ENCODE assay signal across 1 cellular context in the genomic region with DNA sequence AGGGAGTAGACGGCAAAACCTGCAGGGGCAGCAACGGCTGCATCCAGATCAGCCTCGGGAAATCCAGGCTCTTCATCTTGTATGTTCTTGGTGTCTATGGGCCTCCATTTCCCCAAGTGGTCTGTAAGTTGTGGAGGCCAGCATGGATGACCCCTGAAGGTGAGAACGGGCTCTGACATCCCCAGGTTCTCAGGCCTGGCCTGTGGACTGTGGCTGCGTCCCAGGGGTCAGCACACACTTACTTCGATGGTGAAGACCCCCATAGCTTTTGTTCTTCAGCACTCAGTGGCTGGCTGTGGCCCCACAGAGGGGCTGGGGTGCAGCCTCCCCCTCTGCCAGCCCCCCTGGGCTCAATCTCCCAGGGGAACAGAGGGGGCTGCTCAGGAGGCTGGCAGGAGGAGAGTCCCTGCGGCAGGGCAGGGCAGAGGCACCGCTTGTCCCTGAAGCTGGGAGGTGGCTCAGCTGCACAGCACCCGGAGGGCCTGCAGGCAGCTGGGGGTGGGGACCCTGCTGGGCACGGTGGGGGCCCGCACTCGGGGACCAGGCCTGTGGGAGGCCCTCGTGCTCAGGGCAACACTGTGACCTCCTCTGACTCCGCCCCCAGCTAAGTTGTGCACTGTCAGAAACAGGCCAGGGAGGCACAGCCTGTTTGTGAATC.
A peak's percentile ranks its signal among the peaks of the same experiment; 100 is the strongest.
TF ChIP-seq lines count a peak whose summit lies in the region.

No MANE protein-coding gene starts in this region.

TF ChIP-seq in HepG2, 621 proteins besides CTCF, POLR2A, EP300 and RAD21 (continued from another document):
- TF ChIP-seq FUBP1 (CRISPR knock-in tag; IDR thresholded peaks at IDR 0.05; ENCODE audit: borderline replicate concordance) (no peak), GRHL1 (CRISPR knock-in tag; conservative IDR thresholded peaks at IDR 0.05) (no peak), PHF21A (CRISPR knock-in tag; IDR thresholded peaks at IDR 0.05) (no peak), MAF1 (CRISPR knock-in tag; IDR thresholded peaks at IDR 0.05; ENCODE audit: borderline replicate concordance) (no peak), RNF2 (conservative IDR thresholded peaks at IDR 0.05; ENCODE audit: low read depth) (no peak), SMYD3 (CRISPR knock-in tag; IDR thresholded peaks at IDR 0.05) (no peak), ZNF777 (CRISPR knock-in tag; IDR thresholded peaks at IDR 0.05) (no peak), PAWR (CRISPR knock-in tag; IDR thresholded peaks at IDR 0.05; ENCODE audit: borderline replicate concordance) (no peak), AGO1 (IDR thresholded peaks at IDR 0.05; ENCODE audit: low read depth, low read length, poor library complexity, severe bottlenecking) (peak; percentile 31), ZNF775 (CRISPR knock-in tag; IDR thresholded peaks at IDR 0.05; ENCODE audit: borderline replicate concordance) (no peak), ZNF776 (CRISPR knock-in tag; IDR thresholded peaks at IDR 0.05) (no peak), ZNF414 (CRISPR knock-in tag; IDR thresholded peaks at IDR 0.05) (no peak), ZKSCAN8 (CRISPR knock-in tag; IDR thresholded peaks at IDR 0.05; ENCODE audit: borderline replicate concordance) (no peak), ATF7-NPFF (CRISPR knock-in tag; IDR thresholded peaks at IDR 0.05; ENCODE audit: low read depth) (no peak), ZNF468 (CRISPR knock-in tag; IDR thresholded peaks at IDR 0.05) (no peak), ETV5 (CRISPR knock-in tag; IDR thresholded peaks at IDR 0.05; ENCODE audit: borderline replicate concordance) (no peak), GATAD2A (CRISPR knock-in tag; IDR thresholded peaks at IDR 0.05) (0 out of 2 replicates have a peak, but pooled peaks have one; percentile 23), HMGXB3 (CRISPR knock-in tag; IDR thresholded peaks at IDR 0.05; ENCODE audit: borderline replicate concordance) (no peak), ZNF549 (CRISPR knock-in tag; IDR thresholded peaks at IDR 0.05) (no peak), SRY (CRISPR knock-in tag; IDR thresholded peaks at IDR 0.05) (no peak), KDM5B (CRISPR knock-in tag; IDR thresholded peaks at IDR 0.05; ENCODE audit: borderline replicate concordance) (peak; percentile 23; the same call in 1 of the 2 replicates), EZH2 (conservative IDR thresholded peaks at IDR 0.05; ENCODE audit: low read depth, low read length) (no peak)
- TF ChIP-seq, protein P1, sequence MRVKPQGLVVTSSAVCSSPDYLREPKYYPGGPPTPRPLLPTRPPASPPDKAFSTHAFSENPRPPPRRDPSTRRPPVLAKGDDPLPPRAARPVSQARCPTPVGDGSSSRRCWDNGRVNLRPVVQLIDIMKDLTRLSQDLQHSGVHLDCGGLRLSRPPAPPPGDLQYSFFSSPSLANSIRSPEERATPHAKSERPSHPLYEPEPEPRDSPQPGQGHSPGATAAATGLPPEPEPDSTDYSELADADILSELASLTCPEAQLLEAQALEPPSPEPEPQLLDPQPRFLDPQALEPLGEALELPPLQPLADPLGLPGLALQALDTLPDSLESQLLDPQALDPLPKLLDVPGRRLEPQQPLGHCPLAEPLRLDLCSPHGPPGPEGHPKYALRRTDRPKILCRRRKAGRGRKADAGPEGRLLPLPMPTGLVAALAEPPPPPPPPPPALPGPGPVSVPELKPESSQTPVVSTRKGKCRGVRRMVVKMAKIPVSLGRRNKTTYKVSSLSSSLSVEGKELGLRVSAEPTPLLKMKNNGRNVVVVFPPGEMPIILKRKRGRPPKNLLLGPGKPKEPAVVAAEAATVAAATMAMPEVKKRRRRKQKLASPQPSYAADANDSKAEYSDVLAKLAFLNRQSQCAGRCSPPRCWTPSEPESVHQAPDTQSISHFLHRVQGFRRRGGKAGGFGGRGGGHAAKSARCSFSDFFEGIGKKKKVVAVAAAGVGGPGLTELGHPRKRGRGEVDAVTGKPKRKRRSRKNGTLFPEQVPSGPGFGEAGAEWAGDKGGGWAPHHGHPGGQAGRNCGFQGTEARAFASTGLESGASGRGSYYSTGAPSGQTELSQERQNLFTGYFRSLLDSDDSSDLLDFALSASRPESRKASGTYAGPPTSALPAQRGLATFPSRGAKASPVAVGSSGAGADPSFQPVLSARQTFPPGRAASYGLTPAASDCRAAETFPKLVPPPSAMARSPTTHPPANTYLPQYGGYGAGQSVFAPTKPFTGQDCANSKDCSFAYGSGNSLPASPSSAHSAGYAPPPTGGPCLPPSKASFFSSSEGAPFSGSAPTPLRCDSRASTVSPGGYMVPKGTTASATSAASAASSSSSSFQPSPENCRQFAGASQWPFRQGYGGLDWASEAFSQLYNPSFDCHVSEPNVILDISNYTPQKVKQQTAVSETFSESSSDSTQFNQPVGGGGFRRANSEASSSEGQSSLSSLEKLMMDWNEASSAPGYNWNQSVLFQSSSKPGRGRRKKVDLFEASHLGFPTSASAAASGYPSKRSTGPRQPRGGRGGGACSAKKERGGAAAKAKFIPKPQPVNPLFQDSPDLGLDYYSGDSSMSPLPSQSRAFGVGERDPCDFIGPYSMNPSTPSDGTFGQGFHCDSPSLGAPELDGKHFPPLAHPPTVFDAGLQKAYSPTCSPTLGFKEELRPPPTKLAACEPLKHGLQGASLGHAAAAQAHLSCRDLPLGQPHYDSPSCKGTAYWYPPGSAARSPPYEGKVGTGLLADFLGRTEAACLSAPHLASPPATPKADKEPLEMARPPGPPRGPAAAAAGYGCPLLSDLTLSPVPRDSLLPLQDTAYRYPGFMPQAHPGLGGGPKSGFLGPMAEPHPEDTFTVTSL (CRISPR knock-in tag; IDR thresholded peaks at IDR 0.05; ENCODE audit: borderline replicate concordance), result no peak
- TF ChIP-seq, protein P2, sequence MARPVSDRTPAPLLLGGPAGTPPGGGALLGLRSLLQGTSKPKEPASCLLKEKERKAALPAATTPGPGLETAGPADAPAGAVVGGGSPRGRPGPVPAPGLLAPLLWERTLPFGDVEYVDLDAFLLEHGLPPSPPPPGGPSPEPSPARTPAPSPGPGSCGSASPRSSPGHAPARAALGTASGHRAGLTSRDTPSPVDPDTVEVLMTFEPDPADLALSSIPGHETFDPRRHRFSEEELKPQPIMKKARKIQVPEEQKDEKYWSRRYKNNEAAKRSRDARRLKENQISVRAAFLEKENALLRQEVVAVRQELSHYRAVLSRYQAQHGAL (CRISPR knock-in tag; IDR thresholded peaks at IDR 0.05; ENCODE audit: not compliant biosample characterization), result no peak
- TF ChIP-seq, protein P3, sequence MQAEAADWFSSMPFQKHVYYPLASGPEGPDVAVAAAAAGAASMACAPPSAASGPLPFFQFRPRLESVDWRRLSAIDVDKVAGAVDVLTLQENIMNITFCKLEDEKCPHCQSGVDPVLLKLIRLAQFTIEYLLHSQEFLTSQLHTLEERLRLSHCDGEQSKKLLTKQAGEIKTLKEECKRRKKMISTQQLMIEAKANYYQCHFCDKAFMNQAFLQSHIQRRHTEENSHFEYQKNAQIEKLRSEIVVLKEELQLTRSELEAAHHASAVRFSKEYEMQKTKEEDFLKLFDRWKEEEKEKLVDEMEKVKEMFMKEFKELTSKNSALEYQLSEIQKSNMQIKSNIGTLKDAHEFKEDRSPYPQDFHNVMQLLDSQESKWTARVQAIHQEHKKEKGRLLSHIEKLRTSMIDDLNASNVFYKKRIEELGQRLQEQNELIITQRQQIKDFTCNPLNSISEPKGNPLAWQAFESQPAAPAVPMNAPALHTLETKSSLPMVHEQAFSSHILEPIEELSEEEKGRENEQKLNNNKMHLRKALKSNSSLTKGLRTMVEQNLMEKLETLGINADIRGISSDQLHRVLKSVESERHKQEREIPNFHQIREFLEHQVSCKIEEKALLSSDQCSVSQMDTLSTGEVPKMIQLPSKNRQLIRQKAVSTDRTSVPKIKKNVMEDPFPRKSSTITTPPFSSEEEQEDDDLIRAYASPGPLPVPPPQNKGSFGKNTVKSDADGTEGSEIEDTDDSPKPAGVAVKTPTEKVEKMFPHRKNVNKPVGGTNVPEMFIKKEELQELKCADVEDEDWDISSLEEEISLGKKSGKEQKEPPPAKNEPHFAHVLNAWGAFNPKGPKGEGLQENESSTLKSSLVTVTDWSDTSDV (CRISPR knock-in tag; IDR thresholded peaks at IDR 0.05), result no peak
- TF ChIP-seq, protein P4, sequence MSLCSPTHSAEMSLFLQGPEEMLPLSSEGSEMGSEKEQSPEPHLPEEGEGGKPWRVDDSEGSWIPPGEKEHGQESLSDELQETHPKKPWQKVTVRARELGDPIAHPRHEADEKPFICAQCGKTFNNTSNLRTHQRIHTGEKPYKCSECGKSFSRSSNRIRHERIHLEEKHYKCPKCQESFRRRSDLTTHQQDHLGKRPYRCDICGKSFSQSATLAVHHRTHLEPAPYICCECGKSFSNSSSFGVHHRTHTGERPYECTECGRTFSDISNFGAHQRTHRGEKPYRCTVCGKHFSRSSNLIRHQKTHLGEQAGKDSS (CRISPR knock-in tag; IDR thresholded peaks at IDR 0.05; ENCODE audit: borderline replicate concordance, low read depth), result no peak
- TF ChIP-seq, protein P5, sequence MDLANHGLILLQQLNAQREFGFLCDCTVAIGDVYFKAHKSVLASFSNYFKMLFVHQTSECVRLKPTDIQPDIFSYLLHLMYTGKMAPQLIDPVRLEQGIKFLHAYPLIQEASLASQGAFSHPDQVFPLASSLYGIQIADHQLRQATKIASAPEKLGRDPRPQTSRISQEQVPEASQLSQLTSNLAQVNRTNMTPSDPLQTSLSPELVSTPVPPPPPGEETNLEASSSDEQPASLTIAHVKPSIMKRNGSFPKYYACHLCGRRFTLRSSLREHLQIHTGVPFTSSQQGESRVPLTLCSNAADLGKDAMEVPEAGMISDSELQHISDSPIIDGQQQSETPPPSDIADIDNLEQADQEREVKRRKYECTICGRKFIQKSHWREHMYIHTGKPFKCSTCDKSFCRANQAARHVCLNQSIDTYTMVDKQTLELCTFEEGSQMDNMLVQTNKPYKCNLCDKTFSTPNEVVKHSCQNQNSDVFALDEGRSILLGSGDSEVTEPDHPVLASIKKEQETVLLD (CRISPR knock-in tag; IDR thresholded peaks at IDR 0.05; ENCODE audit: low read depth), result no peak
TF ChIP-seq in HepG2: peak in this region for 48.
